In the genomic region with DNA sequence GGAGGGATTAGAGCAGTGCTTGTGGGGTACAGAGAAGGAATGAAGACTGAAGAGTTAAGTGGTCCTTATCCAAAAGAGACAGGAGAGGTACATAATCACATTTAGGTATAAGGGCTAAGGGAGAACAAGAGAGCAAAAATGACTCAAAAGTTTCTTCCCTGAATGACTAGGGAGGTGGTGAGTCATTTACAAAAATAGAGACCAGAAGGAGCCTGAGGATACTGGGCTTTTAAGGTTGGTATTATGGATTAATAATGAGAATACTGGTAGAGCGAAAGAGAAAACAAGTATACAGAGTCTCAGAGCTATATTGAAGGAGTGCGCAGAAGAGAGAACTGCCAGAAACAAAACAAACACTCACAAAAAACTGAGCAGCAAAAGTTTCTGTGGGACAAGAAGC, we compare ENCODE assay signal across 10 cellular contexts.
DNase-seq lines count a peak whose midpoint lies in the region; ATAC-seq and TF ChIP-seq lines count a peak whose summit lies in the region.
"Had no signal": no experiment of that assay in that cellular context is flagged by ENCODE, and none has a peak within 500 bp of the region (broad histone marks: within the 10 kb centered on the region; RNA-seq: fewer than 3 reads in every experiment).

No MANE protein-coding gene starts in this region.

- TF ChIP-seq POLR2A in breast epithelium (IDR thresholded peaks at IDR 0.05), result no peak

- H3K36me3 Mint-ChIP-seq in activated naive CD4-positive, alpha-beta T cell treated with anti-CD3 and anti-CD28 coated beads, Interleukin-2, amount 50 U/mL, for 24 hours, result peaks cover 13% of the 10 kb centered on the region
- H3K36me3 Mint-ChIP-seq in activated naive CD4-positive, alpha-beta T cell treated with anti-CD3 and anti-CD28 coated beads, Interleukin-2, amount 10 ng/mL, durations not matched to agents 7 days and 5 days, result no peaks in the 10 kb centered on the region
- peaks cover 0 to 7% of the 10 kb centered on the region in 2 donors for H3K36me3 Mint-ChIP-seq in stimulated activated naive B cell treated with anti-CD40 and anti-IgM and Interleukin-4, amounts not matched to agents 10 μg/mL and 1 μg/mL and 100 μg/mL, for 72 hours

- no peak overlapping the region for H3K4me3 Mint-ChIP-seq in activated naive CD4-positive, alpha-beta T cell treated with anti-CD3 and anti-CD28 coated beads, Interleukin-2, amount 50 U/mL, for 24 hours
- H3K4me3 Mint-ChIP-seq in activated naive CD4-positive, alpha-beta T cell treated with anti-CD3 and anti-CD28 coated beads, Interleukin-2, amount 10 ng/mL, durations not matched to agents 7 days and 5 days, result no peak overlapping the region
- H3K4me3 Mint-ChIP-seq in stimulated activated naive B cell treated with anti-CD40 and anti-IgM and Interleukin-4, amounts not matched to agents 10 μg/mL and 1 μg/mL and 100 μg/mL, for 72 hours, result no peak overlapping the region
- H3K4me3 Mint-ChIP-seq: neural crest cell had no signal

- no peaks in the 10 kb centered on the region for H3K4me1 Mint-ChIP-seq in activated naive CD4-positive, alpha-beta T cell treated with anti-CD3 and anti-CD28 coated beads, Interleukin-2, amount 50 U/mL, for 24 hours
- no peaks in the 10 kb centered on the region for H3K4me1 Mint-ChIP-seq in activated naive CD4-positive, alpha-beta T cell treated with anti-CD3 and anti-CD28 coated beads, Interleukin-2, amount 10 ng/mL, durations not matched to agents 7 days and 5 days
- H3K4me1 Mint-ChIP-seq in stimulated activated naive B cell treated with anti-CD40 and anti-IgM and Interleukin-4, amounts not matched to agents 10 μg/mL and 1 μg/mL and 100 μg/mL, for 72 hours, result peaks cover 9 to 12% of the 10 kb centered on the region in 2 donors
- H3K4me1 Mint-ChIP-seq: neural crest cell had no signal

- H3K27me3 ChIP-seq in breast epithelium, result no peaks in the 10 kb centered on the region

- H3K9me3 ChIP-seq in breast epithelium, result no peaks in the 10 kb centered on the region

- DNase-seq in activated naive CD4-positive, alpha-beta T cell treated with anti-CD3 and anti-CD28 coated beads, Interleukin-2, amount 10 ng/mL, durations not matched to agents 7 days and 5 days, result no peak
- DNase-seq in stimulated activated naive B cell treated with anti-CD40 and anti-IgM and Interleukin-4, amounts not matched to agents 10 μg/mL and 1 μg/mL and 100 μg/mL, for 72 hours, result no peak
- DNase-seq in activated effector memory CD4-positive, alpha-beta T cell treated with Interleukin-2 at 50 U/mL for 16 hours, result no peak
- DNase-seq in SIG-M5 treated with dmso at 0.1 percent for 504 hours (lab: John Stamatoyannopoulos, UW; ENCODE audit: unreplicated experiment) (no peak), breast epithelium (ENCODE audit: low spot score in 2 of 2) (no peak)
- DNase-seq: dermis blood vessel endothelial cell had no signal

- no peak overlapping the region for H3K27ac ChIP-seq in breast epithelium

- no peaks in the 10 kb centered on the region for H3K4me1 ChIP-seq in breast epithelium

- H3K36me3 ChIP-seq in breast epithelium, result no peaks in the 10 kb centered on the region

- peak overlapping the region; percentile 3 for H3K27ac Mint-ChIP-seq in activated naive CD4-positive, alpha-beta T cell treated with anti-CD3 and anti-CD28 coated beads, Interleukin-2, amount 50 U/mL, for 24 hours
- no peak overlapping the region for H3K27ac Mint-ChIP-seq in activated naive CD4-positive, alpha-beta T cell treated with anti-CD3 and anti-CD28 coated beads, Interleukin-2, amount 10 ng/mL, durations not matched to agents 7 days and 5 days
- no peak overlapping the region for H3K27ac Mint-ChIP-seq in stimulated activated naive B cell treated with anti-CD40 and anti-IgM and Interleukin-4, amounts not matched to agents 10 μg/mL and 1 μg/mL and 100 μg/mL, for 72 hours

- CTCF ChIA-PET in activated naive CD4-positive, alpha-beta T cell treated with anti-CD3 and anti-CD28 coated beads, Interleukin-2, amount 10 ng/mL, durations not matched to agents 7 days and 5 days (lab: Charles Lee), result no interaction called here

- no peak overlapping the region for H3K4me3 ChIP-seq in breast epithelium

- no peaks in the 10 kb centered on the region for H3K27me3 Mint-ChIP-seq in activated naive CD4-positive, alpha-beta T cell treated with anti-CD3 and anti-CD28 coated beads, Interleukin-2, amount 50 U/mL, for 24 hours
- no peaks in the 10 kb centered on the region for H3K27me3 Mint-ChIP-seq in activated naive CD4-positive, alpha-beta T cell treated with anti-CD3 and anti-CD28 coated beads, Interleukin-2, amount 10 ng/mL, durations not matched to agents 7 days and 5 days
- H3K27me3 Mint-ChIP-seq in stimulated activated naive B cell treated with anti-CD40 and anti-IgM and Interleukin-4, amounts not matched to agents 10 μg/mL and 1 μg/mL and 100 μg/mL, for 72 hours, result no peaks in the 10 kb centered on the region

- H3K9me3 Mint-ChIP-seq in activated naive CD4-positive, alpha-beta T cell treated with anti-CD3 and anti-CD28 coated beads, Interleukin-2, amount 50 U/mL, for 24 hours, result no peaks in the 10 kb centered on the region
- no peaks in the 10 kb centered on the region for H3K9me3 Mint-ChIP-seq in activated naive CD4-positive, alpha-beta T cell treated with anti-CD3 and anti-CD28 coated beads, Interleukin-2, amount 10 ng/mL, durations not matched to agents 7 days and 5 days
- no peaks in the 10 kb centered on the region for H3K9me3 Mint-ChIP-seq in stimulated activated naive B cell treated with anti-CD40 and anti-IgM and Interleukin-4, amounts not matched to agents 10 μg/mL and 1 μg/mL and 100 μg/mL, for 72 hours
- H3K9me3 Mint-ChIP-seq: neural crest cell had no signal

- peak; percentile 79 for ATAC-seq in GM21786 (IDR thresholded peaks at IDR 0.05; ENCODE audit: unreplicated experiment)
- peak; percentile 94 for ATAC-seq in HG03439 (IDR thresholded peaks at IDR 0.05; ENCODE audit: unreplicated experiment)
- peak; percentile 80 to 98 for ATAC-seq in stimulated activated naive B cell treated with anti-CD40 and anti-IgM and Interleukin-4, amounts not matched to agents 10 μg/mL and 1 μg/mL and 100 μg/mL, for 72 hours (replicated peaks)

- no peak for TF ChIP-seq CTCF in breast epithelium (IDR thresholded peaks at IDR 0.05)

- intact Hi-C loops in breast epithelium (cut with DNase I; ENCODE audit: low total_unique reads), result no loop called here
